ENCODE assay signal across 11 cellular contexts in the genomic region with DNA sequence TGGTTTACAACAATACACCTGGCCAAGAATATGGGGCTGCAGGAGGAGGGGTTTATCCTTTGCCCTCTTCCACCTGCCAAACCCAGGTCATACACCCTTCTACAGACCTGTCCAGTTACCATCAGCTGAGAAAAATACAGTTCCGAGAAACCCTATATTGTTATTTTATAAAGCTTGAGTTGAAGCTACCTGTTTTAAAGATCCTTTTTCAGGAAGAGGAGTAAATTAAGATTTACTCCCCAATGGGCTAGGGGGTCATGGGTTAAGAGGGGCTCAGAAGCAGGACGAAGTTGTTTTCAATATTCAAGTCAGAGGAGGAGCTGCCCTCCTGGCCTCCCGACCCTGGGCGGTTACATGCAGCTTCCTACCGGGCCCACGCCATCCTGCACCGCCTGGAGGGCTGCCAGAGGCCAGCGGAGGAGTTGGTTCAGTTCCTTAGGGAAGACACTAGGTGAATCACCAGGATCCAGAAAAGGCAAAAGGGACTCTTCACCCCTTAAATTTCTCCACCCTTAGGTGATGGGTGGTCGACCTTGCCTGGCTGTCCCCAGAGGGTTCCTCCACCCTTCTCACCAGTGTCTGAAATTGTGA. TPM values are rescaled to one million over a fixed set of nuclear protein-coding genes. Genes with fewer than 3 reads are reported as not detected.
DNase-seq lines count a peak whose midpoint lies in the region; ATAC-seq, FAIRE-seq and TF ChIP-seq lines count a peak whose summit lies in the region.
"Had no signal": no experiment of that assay in that cellular context is flagged by ENCODE, and none has a peak within 500 bp of the region (broad histone marks: within the 10 kb centered on the region; RNA-seq: fewer than 3 reads in every experiment).

No MANE protein-coding gene starts in this region.

- H3K4me2 ChIP-seq in BLaER1 treated with 17β-estradiol and CSF1 and Interleukin-3, amounts not matched to agents 10 nM and 100 nM = peak overlapping the region in 7 of 11 experiments; percentile 96 to 99 (median 97); a peak in 10 of 22 replicates
- peak overlapping the region; percentile 59 to 79 for H3K4me2 ChIP-seq in H1 (ENCODE audit: insufficient read depth in 1 of 2, low read depth in 2 of 2, low read length in 2 of 2)

- H3K4me1 Mint-ChIP-seq in naive thymus-derived CD8-positive, alpha-beta T cell = peaks cover 16 to 28% (median 22%) of the 10 kb centered on the region in 4 donors

- FAIRE-seq in H1 (lab: Jason Lieb, UNC) (no peak), GM12891 (lab: Jason Lieb, UNC) (no peak)
- FAIRE-seq: colon, D721Med had no signal

- ATAC-seq in naive thymus-derived CD8-positive, alpha-beta T cell = no peak
- no peak for ATAC-seq in HG02571 (IDR thresholded peaks at IDR 0.05; ENCODE audit: unreplicated experiment)

- peaks cover 0 to 31% (median 16%) of the 10 kb centered on the region in 11 experiments; a peak in 15 of 22 replicates for H4K20me1 ChIP-seq in BLaER1 treated with 17β-estradiol and CSF1 and Interleukin-3, amounts not matched to agents 10 nM and 100 nM
- peaks cover 0 to 9% of the 10 kb centered on the region in 2 experiments for H4K20me1 ChIP-seq in H1 (replicated peaks in 1 of 2; ENCODE audit: control insufficient read depth in 1 of 2, insufficient read depth in 2 of 2, low read length in 2 of 2)

- no peak overlapping the region for H4K91ac ChIP-seq in H1 (replicated peaks; ENCODE audit: insufficient read length, low read length)

- peaks cover 6% of the 10 kb centered on the region; the same call in 1 of the 2 replicates for H3K23me2 ChIP-seq in H1 (ENCODE audit: low read depth, low read length)

- no peak overlapping the region for H3K4ac ChIP-seq in H1 (replicated peaks; ENCODE audit: insufficient read length, low read depth, low read length)

- TF ChIP-seq POLR2A in H1 (IDR thresholded peaks at IDR 0.05; ENCODE audit: control extremely low read depth in 1 of 2, low read depth in 2 of 2, low read length in 2 of 2) (no peak), GM12891 (IDR thresholded peaks at IDR 0.05; ENCODE audit: low read depth, low read length) (no peak)

- no peak overlapping the region for H2BK120ac ChIP-seq in H1 (replicated peaks; ENCODE audit: low read depth, low read length)

- no peak overlapping the region for H4K8ac ChIP-seq in H1 (ENCODE audit: extremely low read depth, insufficient read depth, low read length)

- no peak for TF ChIP-seq RAD21 in H1 (IDR thresholded peaks at IDR 0.05 in 1 of 2, conservative IDR thresholded peaks at IDR 0.05 in 1 of 2; ENCODE audit: low read depth in 2 of 2, low read length in 2 of 2)

- no peak overlapping the region for H2BK5ac ChIP-seq in H1 (ENCODE audit: low read depth, low read length)

- H3K9me3 ChIP-seq in BLaER1 treated with 17β-estradiol and CSF1 and Interleukin-3, amounts not matched to agents 10 nM and 100 nM (replicated peaks in 1 of 11) = peaks cover 0 to 6% (median 0%) of the 10 kb centered on the region in 11 experiments; a peak in 2 of 22 replicates
- no peaks in the 10 kb centered on the region for H3K9me3 ChIP-seq in H1 (ENCODE audit: insufficient read depth in 2 of 2, low read depth in 1 of 2, low read length in 1 of 2)

- no peak overlapping the region for H3K27ac ChIP-seq in BLaER1 treated with 17β-estradiol and CSF1 and Interleukin-3, amounts not matched to agents 10 nM and 100 nM
- no peak overlapping the region for H3K27ac ChIP-seq in H1 (ENCODE audit: low read depth, low read length)

- TF ChIP-seq EP300 in H1 (IDR thresholded peaks at IDR 0.05; ENCODE audit: borderline replicate concordance in 1 of 2, low read depth in 2 of 2, low read length in 2 of 2) = no peak

- peaks cover 64 to 85% (median 72%) of the 10 kb centered on the region in 11 experiments for H3K27me3 ChIP-seq in BLaER1 treated with 17β-estradiol and CSF1 and Interleukin-3, amounts not matched to agents 10 nM and 100 nM
- peaks cover 52 to 76% (median 74%) of the 10 kb centered on the region in 4 experiments for H3K27me3 ChIP-seq in H1 (replicated peaks in 1 of 4; ENCODE audit: control insufficient read depth in 3 of 4, extremely low read depth in 1 of 4, insufficient read depth in 3 of 4, low read length in 3 of 4)

- 41% methylated on average over 9 of the region's 9 CpGs; no CpG with 5 or more reads in 1 of the 2 experiments for WGBS in H1 (ENCODE audit: extremely low coverage in 1 of 2, insufficient coverage in 1 of 2, insufficient read length in 1 of 2, insufficient replicate concordance in 2 of 2, low coverage in 1 of 2, low lambda C conversion rate in 2 of 2, missing lambda C conversion rate in 1 of 2), 2 experiments

- H3K27me3 Mint-ChIP-seq in naive thymus-derived CD8-positive, alpha-beta T cell = peaks cover 26 to 47% (median 42%) of the 10 kb centered on the region in 5 donors

- no peak overlapping the region for H3K56ac ChIP-seq in H1 (replicated peaks; ENCODE audit: insufficient read length, low read depth, low read length)

- H3K4me3 ChIP-seq in BLaER1 treated with 17β-estradiol and CSF1 and Interleukin-3, amounts not matched to agents 10 nM and 100 nM = peak overlapping the region in 4 of 10 experiments; percentile 65 to 76 (median 70); a peak in 6 of 20 replicates
- H3K4me3 ChIP-seq in H1 (ENCODE audit: extremely low read depth in 1 of 4, insufficient read depth in 2 of 4, low read depth in 3 of 4, low read length in 4 of 4) = peak overlapping the region; percentile 7 to 63 (median 42); a peak in 5 of 8 replicates

- no peaks in the 10 kb centered on the region; the same call in 1 of the 2 replicates for H3K79me1 ChIP-seq in H1 (ENCODE audit: low read depth, low read length)

- H3K23ac ChIP-seq in H1 (ENCODE audit: insufficient read length) = no peak overlapping the region

- no peak overlapping the region for H3K9ac ChIP-seq in BLaER1 treated with 17β-estradiol and CSF1 and Interleukin-3, amounts not matched to agents 10 nM and 100 nM
- H3K9ac ChIP-seq in H1 (replicated peaks in 1 of 4; ENCODE audit: extremely low read depth in 1 of 4, low read depth in 3 of 4, low read length in 3 of 4) = no peak overlapping the region

- H2BK20ac ChIP-seq in H1 (ENCODE audit: low read length) = no peak overlapping the region

- H2BK12ac ChIP-seq in H1 (ENCODE audit: low read depth, low read length) = no peak overlapping the region; the same call in 1 of the 2 replicates

- no peak overlapping the region for H2AFZ ChIP-seq in H1 (ENCODE audit: low read length)

- H2BK15ac ChIP-seq in H1 (ENCODE audit: low read length) = no peak overlapping the region

- CTCF ChIA-PET in H1 (lab: Charles Lee; ENCODE audit: partially characterized antibody) = interaction anchor here (0.7 to 2.1 kb wide), 6 partner anchors 10 to 302 kb away, joined by 3 to 17 read pairs (median 5); no protein-coding TSS in a partner anchor

- peak overlapping the region; percentile 54 to 80 (median 66) for H3K4me3 Mint-ChIP-seq in naive thymus-derived CD8-positive, alpha-beta T cell

- H4K5ac ChIP-seq in H1 (ENCODE audit: insufficient read length, low read depth, low read length) = no peak overlapping the region

- DNase-seq in HuH-7 (ENCODE audit: low spot score) = peak; percentile 31
- peak in 1 of 2 experiments; percentile 55 for DNase-seq in H1 (ENCODE audit: low read depth in 1 of 2, low spot score in 2 of 2)
- DNase-seq in naive thymus-derived CD8-positive, alpha-beta T cell = no peak
- no peak for DNase-seq in NCI-H2107 (lab: John Stamatoyannopoulos, UW)
- DNase-seq in GM12891 (ENCODE audit: insufficient read length, low spot score) = no peak
- DNase-seq in NCI-H2029 (lab: John Stamatoyannopoulos, UW) = no peak

- no peaks in the 10 kb centered on the region for H3K9me3 Mint-ChIP-seq in naive thymus-derived CD8-positive, alpha-beta T cell

- H2AK5ac ChIP-seq in H1 (ENCODE audit: low read depth, low read length) = no peak overlapping the region

- H3K4me1 ChIP-seq in BLaER1 treated with 17β-estradiol and CSF1 and Interleukin-3, amounts not matched to agents 10 nM and 100 nM = peaks cover 19 to 38% (median 26%) of the 10 kb centered on the region in 10 experiments
- H3K4me1 ChIP-seq in H1 (replicated peaks in 1 of 4; ENCODE audit: control insufficient read depth in 3 of 4, insufficient read depth in 4 of 4, low read length in 3 of 4) = peaks cover 0 to 13% (median 5%) of the 10 kb centered on the region in 4 experiments; a peak in 6 of 7 replicates

- TF ChIP-seq CTCF in H1 (IDR thresholded peaks at IDR 0.05; ENCODE audit: control extremely low read depth in 1 of 3, insufficient read depth in 1 of 3, low read depth in 1 of 3, low read length in 3 of 3) = no peak

- no peak overlapping the region for H3K14ac ChIP-seq in H1 (ENCODE audit: insufficient read length)

- H3K27ac Mint-ChIP-seq in naive thymus-derived CD8-positive, alpha-beta T cell = no peak overlapping the region

- no peaks in the 10 kb centered on the region for H3K36me3 Mint-ChIP-seq in naive thymus-derived CD8-positive, alpha-beta T cell

- no peaks in the 10 kb centered on the region for H3K79me2 ChIP-seq in H1 (ENCODE audit: control insufficient read depth in 1 of 2, insufficient read depth in 2 of 2, low read length in 2 of 2)

- no peaks in the 10 kb centered on the region for H3K36me3 ChIP-seq in BLaER1 treated with 17β-estradiol and CSF1 and Interleukin-3, amounts not matched to agents 10 nM and 100 nM
- no peaks in the 10 kb centered on the region; a peak in 1 of 8 replicates for H3K36me3 ChIP-seq in H1 (ENCODE audit: control insufficient read depth in 2 of 4, insufficient read depth in 4 of 4, low read length in 3 of 4)

- POLR2A ChIA-PET in H1 (lab: Charles Lee; ENCODE audit: partially characterized antibody) = no interaction called here
- POLR2A ChIA-PET in naive thymus-derived CD8-positive, alpha-beta T cell (lab: Charles Lee) = no interaction called here

- no peak overlapping the region for H3K18ac ChIP-seq in H1 (ENCODE audit: extremely low read depth, low read length)

RNA-seq across cellular contexts. Expression of a gene that starts 1.3 kb away (rescaled TPM):
- total RNA-seq in H1 (2021; fragmentation: NEBNext Ultra II Directional; extraction: Animal tissue kit (Norgen Biotek cat#: 25700)) = 0.17 and 0.20 TPM in 2 replicates
- polyA plus RNA-seq in H1 (2011; rRNA removed) = 0.11 and 0.21 TPM in 2 replicates
- polyA plus RNA-seq in H1 (2011; cell fraction: cytosol; rRNA removed) = 0.10 TPM
- polyA plus RNA-seq in H1 (2011; cell fraction: nucleus; rRNA removed) = 0.04 TPM
- polyA plus RNA-seq in H1 (2012, experiment 1 of 2) = 0.19 to 0.29 TPM (median 0.28 TPM) in 4 replicates
- polyA plus RNA-seq in H1 (2012, experiment 2 of 2) = 0.16 TPM
- 0.32 TPM for polyA plus RNA-seq in H1 (2013, experiment 1 of 2)
- 0.39 TPM for polyA plus RNA-seq in H1 (2013, experiment 2 of 2)
- polyA minus RNA-seq in H1 (2011; rRNA and poly(A)+ RNA removed) = 0.15 and 0.22 TPM in 2 replicates
- not detected for polyA minus RNA-seq in H1 (2011; cell fraction: cytosol; rRNA and poly(A)+ RNA removed)
- polyA minus RNA-seq in H1 (2011; cell fraction: nucleus; rRNA and poly(A)+ RNA removed) = 0.30 TPM
- not detected for total RNA-seq in naive thymus-derived CD8-positive, alpha-beta T cell
- not detected for polyA plus RNA-seq in naive thymus-derived CD8-positive, alpha-beta T cell
- polyA plus RNA-seq in GM12891 (2012; ENCODE audit: low read depth, missing spikeins) = 3.1 TPM

RNA-seq across cellular contexts. Expression of a gene that starts 30.6 kb away (rescaled TPM):
- total RNA-seq in H1 (2021; fragmentation: NEBNext Ultra II Directional; extraction: Animal tissue kit (Norgen Biotek cat#: 25700)) = 0.48 and 0.60 TPM in 2 replicates
- polyA plus RNA-seq in H1 (2011; rRNA removed) = 0.12 and 0.16 TPM in 2 replicates
- polyA plus RNA-seq in H1 (2011; cell fraction: cytosol; rRNA removed) = 0.22 TPM
- 0.19 TPM for polyA plus RNA-seq in H1 (2011; cell fraction: nucleus; rRNA removed)
- 0.29 to 0.37 TPM (median 0.35 TPM) in 4 replicates for polyA plus RNA-seq in H1 (2012, experiment 1 of 2)
- 0.14 TPM for polyA plus RNA-seq in H1 (2012, experiment 2 of 2)
- 0.49 TPM for polyA plus RNA-seq in H1 (2013, experiment 1 of 2)
- 0.63 TPM for polyA plus RNA-seq in H1 (2013, experiment 2 of 2)
- polyA minus RNA-seq in H1 (2011; rRNA and poly(A)+ RNA removed) = 0.25 and 0.29 TPM in 2 replicates
- not detected for polyA minus RNA-seq in H1 (2011; cell fraction: cytosol; rRNA and poly(A)+ RNA removed)
- 0.30 TPM for polyA minus RNA-seq in H1 (2011; cell fraction: nucleus; rRNA and poly(A)+ RNA removed)
- 1 to 10 TPM; 1.6 to 1.7 TPM for total RNA-seq in naive thymus-derived CD8-positive, alpha-beta T cell
- under 1 TPM; 0.19 to 0.54 (median 0.47) TPM for polyA plus RNA-seq in naive thymus-derived CD8-positive, alpha-beta T cell
- not detected for polyA plus RNA-seq in GM12891 (2012; ENCODE audit: low read depth, missing spikeins)

RNA-seq across cellular contexts. Expression of a gene that starts 40.7 kb away (rescaled TPM):
- not detected in 2 replicates for total RNA-seq in H1 (2021; fragmentation: NEBNext Ultra II Directional; extraction: Animal tissue kit (Norgen Biotek cat#: 25700))
- polyA plus RNA-seq in H1 (2011; rRNA removed) = not detected in 2 replicates
- polyA plus RNA-seq in H1 (2011; cell fraction: cytosol; rRNA removed) = not detected
- not detected for polyA plus RNA-seq in H1 (2011; cell fraction: nucleus; rRNA removed)
- polyA plus RNA-seq in H1 (2012, experiment 1 of 2) = not detected in 4 replicates
- not detected for polyA plus RNA-seq in H1 (2012, experiment 2 of 2)
- 0.08 TPM for polyA plus RNA-seq in H1 (2013, experiment 1 of 2)
- polyA plus RNA-seq in H1 (2013, experiment 2 of 2) = 0.07 TPM
- polyA minus RNA-seq in H1 (2011; rRNA and poly(A)+ RNA removed) = not detected in 2 replicates
- not detected for polyA minus RNA-seq in H1 (2011; cell fraction: cytosol; rRNA and poly(A)+ RNA removed)
- polyA minus RNA-seq in H1 (2011; cell fraction: nucleus; rRNA and poly(A)+ RNA removed) = not detected
- total RNA-seq in naive thymus-derived CD8-positive, alpha-beta T cell = 1 to 10 TPM; 4.1 to 4.9 TPM
- 1 to 10 TPM in 2 of 3 donors, under 1 TPM in 1; 0.84 to 4.9 (median 1.5) TPM for polyA plus RNA-seq in naive thymus-derived CD8-positive, alpha-beta T cell
- not detected for polyA plus RNA-seq in GM12891 (2012; ENCODE audit: low read depth, missing spikeins)
- total RNA-seq: NCI-H460 had no signal
